In the genomic region with DNA sequence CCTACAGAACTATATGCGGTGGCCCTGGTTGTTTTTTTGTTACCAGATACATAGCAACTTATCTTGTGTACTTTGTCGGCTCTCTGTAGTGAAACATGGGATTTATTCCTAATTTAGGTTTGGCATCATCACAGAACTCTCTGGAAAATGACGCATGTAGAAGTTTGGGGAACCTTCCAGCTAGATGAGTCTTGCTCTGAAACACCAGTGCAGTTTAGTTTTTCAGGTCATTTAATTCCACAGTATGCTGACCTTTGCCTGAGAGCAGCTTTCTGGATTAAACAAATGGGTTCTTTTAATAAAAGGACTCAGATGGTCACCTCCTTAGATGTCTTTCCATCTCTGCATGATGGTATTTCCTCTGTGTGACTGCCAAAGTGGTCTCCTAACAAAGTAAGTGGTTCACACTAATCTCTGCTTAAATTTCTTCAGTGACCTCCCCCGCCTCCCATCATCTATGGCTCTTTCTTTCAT, we compare ENCODE assay signal across 20 cellular contexts. TPM values are rescaled to one million over a fixed set of nuclear protein-coding genes. Genes with fewer than 3 reads are reported as not detected.
A peak's percentile ranks its signal among the peaks of the same experiment; 100 is the strongest.
DNase-seq lines count a peak whose midpoint lies in the region; TF ChIP-seq lines count a peak whose summit lies in the region.
"Had no signal": no experiment of that assay in that cellular context is flagged by ENCODE, and none has a peak within 500 bp of the region (broad histone marks: within the 10 kb centered on the region; RNA-seq: fewer than 3 reads in every experiment).

No MANE protein-coding gene starts in this region.

- H3K79me2 ChIP-seq in fibroblast of lung (ENCODE audit: control insufficient read depth, insufficient read depth, low read length) (no peaks in the 10 kb centered on the region), neural progenitor cell (ENCODE audit: low read depth) (no peaks in the 10 kb centered on the region)

- H3K9me3 ChIP-seq in fibroblast of lung (ENCODE audit: control insufficient read depth, insufficient read depth, low read depth, low read length) (no peaks in the 10 kb centered on the region), neural progenitor cell (ENCODE audit: low read depth) (no peaks in the 10 kb centered on the region)
- H3K9me3 ChIP-seq: lower lobe of right lung had no signal

- H3K27ac ChIP-seq in C4-2B (peak overlapping the region; percentile 10; the same call in 1 of the 2 replicates), fibroblast of lung (ENCODE audit: insufficient read depth, low read length) (peak overlapping the region; percentile 28), neural progenitor cell (peak overlapping the region; percentile 15), RWPE1 (no peak overlapping the region)
- H3K27ac ChIP-seq: lower lobe of right lung had no signal

- H3K9me3 Mint-ChIP-seq in neural progenitor cell, result no peaks in the 10 kb centered on the region
- H3K9me3 Mint-ChIP-seq: activated naive CD8-positive, alpha-beta T cell treated with anti-CD3 and anti-CD28 coated beads, Interleukin-2, amount 10 ng/mL, durations not matched to agents 7 days and 5 days; central memory CD8-positive, alpha-beta T cell; natural killer cell had no signal

- H3K4me1 ChIP-seq in fibroblast of lung (ENCODE audit: control insufficient read depth, extremely low read depth, insufficient read depth, low read length), result peaks cover 3% of the 10 kb centered on the region
- peaks cover 65% of the 10 kb centered on the region for H3K4me1 ChIP-seq in neural progenitor cell

- POLR2A ChIA-PET in RWPE1 (lab: Yijun Ruan, JAX; ENCODE audit: low non-redundant PET), result no interaction called here

- H3K4me3 Mint-ChIP-seq in neural progenitor cell, result no peak overlapping the region
- H3K4me3 Mint-ChIP-seq: activated naive CD8-positive, alpha-beta T cell treated with anti-CD3 and anti-CD28 coated beads, Interleukin-2, amount 10 ng/mL, durations not matched to agents 7 days and 5 days; central memory CD8-positive, alpha-beta T cell; natural killer cell; T-helper 17 cell had no signal

- TF ChIP-seq CTCF in C4-2B (conservative IDR thresholded peaks at IDR 0.05) (no peak), fibroblast of lung (conservative IDR thresholded peaks at IDR 0.05 in 1 of 2, IDR thresholded peaks at IDR 0.05 in 1 of 2; ENCODE audit: low read depth in 1 of 2, low read length in 2 of 2) (no peak), neural progenitor cell (IDR thresholded peaks at IDR 0.05) (no peak), RWPE1 (conservative IDR thresholded peaks at IDR 0.05; ENCODE audit: low read depth) (no peak)

- no peak overlapping the region for H3K4me3 ChIP-seq in fibroblast of lung (replicated peaks in 1 of 4; ENCODE audit: control extremely low read depth in 1 of 4, insufficient read depth in 1 of 4, low read depth in 3 of 4, low read length in 4 of 4)
- H3K4me3 ChIP-seq in neural progenitor cell, result no peak overlapping the region
- H3K4me3 ChIP-seq: lower lobe of right lung had no signal

- H3F3A ChIP-seq in neural progenitor cell (ENCODE audit: low read depth), result peaks cover 33% of the 10 kb centered on the region

- no peaks in the 10 kb centered on the region for H3K36me3 ChIP-seq in fibroblast of lung (ENCODE audit: control insufficient read depth, insufficient read depth, low read length)
- H3K36me3 ChIP-seq in neural progenitor cell, result no peaks in the 10 kb centered on the region
- H3K36me3 ChIP-seq: lower lobe of right lung had no signal

- H4K20me1 ChIP-seq in fibroblast of lung (ENCODE audit: control insufficient read depth, extremely low read depth, insufficient read depth, low read length) (no peaks in the 10 kb centered on the region), neural progenitor cell (ENCODE audit: low read depth) (no peaks in the 10 kb centered on the region)

- no peak overlapping the region for H3K27ac Mint-ChIP-seq in neural progenitor cell
- H3K27ac Mint-ChIP-seq: activated naive CD8-positive, alpha-beta T cell treated with anti-CD3 and anti-CD28 coated beads, Interleukin-2, amount 10 ng/mL, durations not matched to agents 7 days and 5 days; natural killer cell; T-helper 17 cell had no signal

- no peak overlapping the region for H3K4me2 ChIP-seq in fibroblast of lung (ENCODE audit: extremely low read depth, insufficient read depth, low read length)
- peak overlapping the region; percentile 52 for H3K4me2 ChIP-seq in neural progenitor cell

- peaks cover 4% of the 10 kb centered on the region for H3K27me3 Mint-ChIP-seq in neural progenitor cell (ENCODE audit: insufficient read depth, low read depth)

- peaks cover 64% of the 10 kb centered on the region for H3K4me1 Mint-ChIP-seq in neural progenitor cell

- CTCF ChIA-PET in RWPE1 (lab: Yijun Ruan, JAX), result no interaction called here

- H2AFZ ChIP-seq in fibroblast of lung (ENCODE audit: low read length) (no peak overlapping the region), neural progenitor cell (replicated peaks) (no peak overlapping the region)

- peak; percentile 54 for DNase-seq in NCI-H82 (lab: John Stamatoyannopoulos, UW)
- peak; percentile 17 to 88 for DNase-seq in fibroblast of lung (ENCODE audit: low read depth in 2 of 2)
- no peak for DNase-seq in neural progenitor cell (ENCODE audit: low spot score)
- no peak for DNase-seq in RWPE1 (ENCODE audit: low spot score)
- DNase-seq in germinal center (ENCODE audit: low spot score), result no peak
- DNase-seq in NCI-H1105 (lab: John Stamatoyannopoulos, UW), result no peak
- DNase-seq: activated CD4-positive, CD25-positive, alpha-beta regulatory T cell; activated CD8-positive, alpha-beta memory T cell treated with anti-CD3 and anti-CD28 coated beads for 24 hours; activated naive CD8-positive, alpha-beta T cell treated with anti-CD3 and anti-CD28 coated beads, Interleukin-2, amount 10 ng/mL, durations not matched to agents 7 days and 5 days; C1 segment of cervical spinal cord; DMS 273 treated with DMSO at 0.1 percent for 48 hours; effector memory CD4-positive, alpha-beta T cell; foreskin melanocyte; Karpas-422; lower lobe of right lung; natural killer cell; posterior cingulate gyrus; T-helper 17 cell had no signal

- no peak overlapping the region for H3K9ac ChIP-seq in fibroblast of lung (ENCODE audit: insufficient read depth, low read length)
- H3K9ac ChIP-seq in neural progenitor cell, result no peak overlapping the region

- no peaks in the 10 kb centered on the region for H3K36me3 Mint-ChIP-seq in neural progenitor cell
- H3K36me3 Mint-ChIP-seq: activated naive CD8-positive, alpha-beta T cell treated with anti-CD3 and anti-CD28 coated beads, Interleukin-2, amount 10 ng/mL, durations not matched to agents 7 days and 5 days; natural killer cell had no signal

- H3K27me3 ChIP-seq in fibroblast of lung (ENCODE audit: control insufficient read depth, insufficient read depth, low read length) (no peaks in the 10 kb centered on the region), neural progenitor cell (no peaks in the 10 kb centered on the region)

RNA-seq across cellular contexts. Expression of a gene that starts 39.9 kb away (rescaled TPM):
- 0.26 and 0.50 TPM in 2 replicates for total RNA-seq in fibroblast of lung
- 0.03 and 0.06 TPM in 2 replicates for polyA plus RNA-seq in fibroblast of lung
- 0.02 TPM in 1 of 2 replicates, not detected in the other for polyA plus RNA-seq in fibroblast of lung (2012)
- not detected in 2 replicates for polyA minus RNA-seq in fibroblast of lung (ENCODE audit: low replicate concordance)
- 16.8 and 27.3 TPM in 2 replicates for total RNA-seq in neural progenitor cell (ENCODE audit: low replicate concordance)
- total RNA-seq: lower lobe of right lung had no signal

Comparison
In these comparisons a context has a peak if more than half of its experiments do, and no peak if none do; other contexts are left out.
1. DNase-seq: peak in NCI-H82 (single experiment) and fibroblast of lung (2 of 2); none in neural progenitor cell (single experiment), RWPE1 (single experiment), germinal center (single experiment) and NCI-H1105 (single experiment).
2. RNA of a gene that starts 39.9 kb away (total RNA-seq): 16.8 to 27.3 TPM in neural progenitor cell; 0.26 to 0.50 TPM in fibroblast of lung; every median in the first group is over 10 times any median in the second.